23 cellular contexts compared by ENCODE assay signal in the genomic region with DNA sequence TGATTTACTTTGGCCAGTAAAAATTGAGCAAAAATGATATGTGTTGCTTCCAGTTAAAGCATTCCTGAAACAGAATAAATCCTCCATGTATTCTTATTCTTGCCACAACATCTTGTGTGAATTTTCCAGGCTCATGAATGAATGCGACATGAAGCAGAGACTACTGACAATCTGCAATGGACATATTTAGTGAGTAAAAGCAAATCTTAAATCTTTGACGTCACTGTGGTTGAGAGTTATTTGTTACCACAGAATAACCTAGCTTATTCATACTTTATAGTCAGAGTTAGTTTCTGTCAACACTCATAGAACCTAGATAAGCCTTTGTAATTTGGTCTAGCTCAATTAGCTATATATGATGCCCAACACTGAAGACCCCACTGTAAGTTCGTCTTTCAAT.
"Had no signal": no experiment of that assay in that cellular context is flagged by ENCODE, and none has a peak within 500 bp of the region (broad histone marks: within the 10 kb centered on the region; RNA-seq: fewer than 3 reads in every experiment).

No MANE protein-coding gene starts in this region.

- H3K4me2 ChIP-seq: KMS-11 had no signal

- H3K27ac Mint-ChIP-seq: activated CD8-positive, alpha-beta memory T cell treated with anti-CD3 and anti-CD28 coated beads, Interleukin-2, amount 10 ng/mL, durations not matched to agents 7 days and 5 days; activated naive CD4-positive, alpha-beta T cell treated with anti-CD3 and anti-CD28 coated beads, Interleukin-2, amount 50 U/mL, for 72 hours; activated naive CD8-positive, alpha-beta T cell treated with anti-CD3 and anti-CD28 coated beads, Interleukin-2, amount 50 U/mL, for 24 hours; activated T-cell treated with anti-CD3 and anti-CD28 coated beads, Interleukin-2, amount 50 U/mL, for 24 hours; activated T-helper 1 cell treated with anti-CD3 and anti-CD28 coated beads, Interleukin-12 subunit alpha, Interleukin-12 subunit beta, Interleukin-2, Interleukin-4 antibody, amounts not matched to agents 30 ng/mL and 10 ng/mL and 1 ng/mL, durations not matched to agents 14 hours and 24 hours and 36 hours; T-helper 1 cell treated with Interleukin-12 subunit alpha and Interleukin-12 subunit beta and Interleukin-4 antibody, amounts not matched to agents 30 μg/mL and 1 μg/mL, for 36 hours had no signal

- ATAC-seq: activated CD4-positive, CD25-positive, alpha-beta regulatory T cell treated with anti-CD3 and anti-CD28 coated beads, Interleukin-2, amount 50 U/mL, for 24 hours; activated CD8-positive, alpha-beta memory T cell treated with anti-CD3 and anti-CD28 coated beads, Interleukin-2, amount 10 ng/mL, durations not matched to agents 7 days and 5 days; activated naive CD4-positive, alpha-beta T cell treated with anti-CD3 and anti-CD28 coated beads, Interleukin-2, amount 50 U/mL, for 72 hours; activated naive CD8-positive, alpha-beta T cell treated with anti-CD3 and anti-CD28 coated beads, Interleukin-2, amount 50 U/mL, for 24 hours; PC-3 had no signal

- H3K36me3 ChIP-seq: MG63, SJSA1 had no signal

- H3K27ac ChIP-seq: KMS-11, SJSA1 had no signal

- H3K4me1 ChIP-seq: SJSA1 had no signal

- H3K9me3 ChIP-seq: MG63, SJSA1 had no signal

- H3K4me1 Mint-ChIP-seq: activated CD8-positive, alpha-beta memory T cell treated with anti-CD3 and anti-CD28 coated beads, Interleukin-2, amount 10 ng/mL, durations not matched to agents 7 days and 5 days; activated naive CD8-positive, alpha-beta T cell treated with anti-CD3 and anti-CD28 coated beads, Interleukin-2, amount 50 U/mL, for 24 hours had no signal

- H3K36me3 Mint-ChIP-seq: activated CD8-positive, alpha-beta memory T cell treated with anti-CD3 and anti-CD28 coated beads, Interleukin-2, amount 10 ng/mL, durations not matched to agents 7 days and 5 days; activated naive CD4-positive, alpha-beta T cell treated with anti-CD3 and anti-CD28 coated beads, Interleukin-2, amount 50 U/mL, for 72 hours had no signal

- H3K4me3 Mint-ChIP-seq: activated CD8-positive, alpha-beta memory T cell treated with anti-CD3 and anti-CD28 coated beads, Interleukin-2, amount 10 ng/mL, durations not matched to agents 7 days and 5 days; activated naive CD8-positive, alpha-beta T cell treated with anti-CD3 and anti-CD28 coated beads, Interleukin-2, amount 50 U/mL, for 24 hours; activated T-cell treated with anti-CD3 and anti-CD28 coated beads, Interleukin-2, amount 50 U/mL, for 24 hours; activated T-helper 1 cell treated with anti-CD3 and anti-CD28 coated beads, Interleukin-12 subunit alpha, Interleukin-12 subunit beta, Interleukin-2, Interleukin-4 antibody, amounts not matched to agents 30 ng/mL and 10 ng/mL and 1 ng/mL, durations not matched to agents 14 hours and 24 hours and 36 hours; T-helper 1 cell treated with Interleukin-12 subunit alpha and Interleukin-12 subunit beta and Interleukin-4 antibody, amounts not matched to agents 30 μg/mL and 1 μg/mL, for 36 hours had no signal

- H3K27me3 ChIP-seq: MG63, SJSA1 had no signal

- H3K9ac ChIP-seq: KMS-11 had no signal

- H3K27me3 Mint-ChIP-seq: activated CD8-positive, alpha-beta memory T cell treated with anti-CD3 and anti-CD28 coated beads, Interleukin-2, amount 10 ng/mL, durations not matched to agents 7 days and 5 days; activated naive CD8-positive, alpha-beta T cell treated with anti-CD3 and anti-CD28 coated beads, Interleukin-2, amount 50 U/mL, for 24 hours; activated T-cell treated with anti-CD3 and anti-CD28 coated beads, Interleukin-2, amount 50 U/mL, for 24 hours had no signal

- H3K4me3 ChIP-seq: MG63, SJSA1 had no signal

- DNase-seq: activated CD4-positive, alpha-beta T cell treated with anti-CD3 and anti-CD28 coated beads for 4 hours; activated CD8-positive, alpha-beta memory T cell treated with anti-CD3 and anti-CD28 coated beads, Interleukin-2, amount 10 ng/mL, durations not matched to agents 7 days and 5 days; activated effector memory CD4-positive, alpha-beta T cell treated with anti-CD3 and anti-CD28 coated beads, Interleukin-2, amount 50 U/mL, for 16 hours; activated naive CD4-positive, alpha-beta T cell treated with Interleukin-2 at 50 U/mL for 16 hours; activated naive CD8-positive, alpha-beta T cell treated with anti-CD3 and anti-CD28 coated beads, Interleukin-2, amount 50 U/mL, for 24 hours; activated T-cell treated with anti-CD3 and anti-CD28 coated beads, Interleukin-2, amount 50 U/mL, for 24 hours; amygdala; central memory CD4-positive, alpha-beta T cell; MG63; NCI-H1105 treated with DMSO at 0.1 percent for 48 hours; NCI-H146; NCI-H187 treated with DMSO at 0.1 percent for 48 hours; NCI-H2081 treated with DMSO at 0.1 percent for 48 hours; NCI-H446; NCI-H524; PC-3; SHP77 had no signal
